In the genomic region with DNA sequence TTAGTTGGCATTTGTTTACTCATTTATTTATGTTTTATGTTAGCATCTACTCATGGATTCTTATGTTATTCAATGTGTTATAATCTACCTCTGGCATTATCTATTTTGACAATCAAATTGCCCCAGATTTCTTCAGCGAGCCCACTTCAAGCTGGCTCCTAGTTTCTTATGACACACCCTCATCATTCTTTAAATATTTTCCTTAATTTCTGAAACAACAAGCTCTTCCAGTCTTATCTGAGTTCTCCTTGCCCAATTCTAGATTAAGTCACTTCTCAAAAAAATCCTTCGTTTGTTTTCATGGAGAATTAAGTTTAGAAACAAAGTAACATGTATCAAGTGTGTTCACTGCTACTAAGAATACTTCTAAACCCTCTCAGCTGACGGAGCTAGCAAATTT, we compare ENCODE assay signal across 18 cellular contexts.
DNase-seq lines count a peak whose midpoint lies in the region; ATAC-seq and TF ChIP-seq lines count a peak whose summit lies in the region.
"Had no signal": no experiment of that assay in that cellular context is flagged by ENCODE, and none has a peak within 500 bp of the region (broad histone marks: within the 10 kb centered on the region; RNA-seq: fewer than 3 reads in every experiment).

No MANE protein-coding gene starts in this region.

- H3K27me3 Mint-ChIP-seq in Caco-2 (ENCODE audit: insufficient read depth, unreplicated experiment) (no peaks in the 10 kb centered on the region), glutamatergic neuron (ENCODE audit: unreplicated experiment) (peaks cover 2% of the 10 kb centered on the region), endothelial cell (ENCODE audit: unreplicated experiment) (no peaks in the 10 kb centered on the region)
- H3K27me3 Mint-ChIP-seq: CD4-positive, alpha-beta T cell had no signal

- intact Hi-C loops in Caco-2 (cut with micrococcal nuclease; ENCODE audit: unreplicated experiment) = loop anchor here (2.0 kb wide), 1 partner anchor 33 kb away; no protein-coding TSS in a partner anchor
- intact Hi-C loops in gastrocnemius medialis (cut with DNase I; ENCODE audit: low total_unique reads) = no loop called here

- no peak overlapping the region for H3K9ac ChIP-seq in adipocyte (ENCODE audit: low read length)
- H3K9ac ChIP-seq in smooth muscle cell (ENCODE audit: low read depth) = no peak overlapping the region
- H3K9ac ChIP-seq: GM23248 had no signal

- no peaks in the 10 kb centered on the region for H3K79me2 ChIP-seq in smooth muscle cell (ENCODE audit: low read depth)

- CTCF ChIA-PET in Caco-2 (lab: Charles Lee) = no interaction called here

- in situ Hi-C loops in gastrocnemius medialis (cut with MboI; ENCODE audit: low sequenced_read_pairs in 4 of 4) = no loop called here

- WGBS in smooth muscle cell (ENCODE audit: low lambda C conversion rate) = 75% methylated on average over 3 of the region's 3 CpGs

- H3K4me3 Mint-ChIP-seq in Caco-2 (ENCODE audit: unreplicated experiment) = peak overlapping the region; percentile 4
- H3K4me3 Mint-ChIP-seq in glutamatergic neuron (ENCODE audit: unreplicated experiment) = no peak overlapping the region
- no peak overlapping the region for H3K4me3 Mint-ChIP-seq in endothelial cell (ENCODE audit: unreplicated experiment)
- H3K4me3 Mint-ChIP-seq: CD4-positive, alpha-beta T cell had no signal

- H3F3A ChIP-seq in smooth muscle cell (ENCODE audit: low read depth) = no peaks in the 10 kb centered on the region

- no peak overlapping the region for H3K4me2 ChIP-seq in smooth muscle cell
- H3K4me2 ChIP-seq: A549 had no signal

- BruUV-seq in Caco-2 (replicated peaks; lab: Mats Ljungman, UMichigan) = no TSS peak

- DNase-seq in Caco-2 (no peak), adipocyte (ENCODE audit: low read depth) (peak; percentile 33), fibroblast of the aortic adventitia (ENCODE audit: low read depth) (peak; percentile 50), smooth muscle cell (lab: John Stamatoyannopoulos, UW; ENCODE audit: unreplicated experiment) (no peak), glutamatergic neuron (no peak), gastrocnemius medialis (no peak), endothelial cell (ENCODE audit: low spot score) (no peak)
- DNase-seq: AML-193; CD4-positive, alpha-beta T cell; DMS153; DMS79; GDM1; GM23248; HCEC 1CT had no signal

- H3K36me3 ChIP-seq in Caco-2 (ENCODE audit: control insufficient read depth, insufficient read depth, low read length) (no peaks in the 10 kb centered on the region), adipocyte (ENCODE audit: control insufficient read depth, insufficient read depth, low read length, severe bottlenecking) (no peaks in the 10 kb centered on the region), smooth muscle cell (ENCODE audit: low read depth) (no peaks in the 10 kb centered on the region), gastrocnemius medialis (no peaks in the 10 kb centered on the region)

- no peak for ATAC-seq in gastrocnemius medialis
- ATAC-seq: A549 had no signal

- H3K4me1 Mint-ChIP-seq in Caco-2 (ENCODE audit: low read depth, unreplicated experiment) (peaks cover 15% of the 10 kb centered on the region), glutamatergic neuron (ENCODE audit: low read depth, unreplicated experiment) (no peaks in the 10 kb centered on the region), endothelial cell (ENCODE audit: unreplicated experiment) (no peaks in the 10 kb centered on the region)

- H3K9me3 ChIP-seq in Caco-2 (no peaks in the 10 kb centered on the region), adipocyte (ENCODE audit: control insufficient read depth, low read length) (no peaks in the 10 kb centered on the region), smooth muscle cell (replicated peaks; ENCODE audit: low read depth) (no peaks in the 10 kb centered on the region), gastrocnemius medialis (no peaks in the 10 kb centered on the region)
- H3K9me3 ChIP-seq: A549 had no signal

- peak overlapping the region; percentile 50 for H3K27ac ChIP-seq in smooth muscle cell (ENCODE audit: low read depth)
- no peak overlapping the region for H3K27ac ChIP-seq in gastrocnemius medialis
- H3K27ac ChIP-seq: 22Rv1, A549, C4-2B, GM23248, HL-60 had no signal

- H3K4me1 ChIP-seq in Caco-2 (peaks cover 10% of the 10 kb centered on the region; the same call in 1 of the 2 replicates), adipocyte (ENCODE audit: control insufficient read depth, insufficient read depth, low read length) (no peaks in the 10 kb centered on the region), smooth muscle cell (ENCODE audit: low read depth) (no peaks in the 10 kb centered on the region), gastrocnemius medialis (no peaks in the 10 kb centered on the region)
- H3K4me1 ChIP-seq: A549 had no signal

- H3K4me3 ChIP-seq in Caco-2 (ENCODE audit: low read depth, low read length) (no peak overlapping the region), adipocyte (ENCODE audit: low read length) (no peak overlapping the region), fibroblast of the aortic adventitia (ENCODE audit: low read depth, low read length) (no peak overlapping the region), smooth muscle cell (no peak overlapping the region), gastrocnemius medialis (no peak overlapping the region)
- H3K4me3 ChIP-seq: A549, GM23248 had no signal

- H3K27me3 ChIP-seq in Caco-2 (replicated peaks; ENCODE audit: control insufficient read depth, insufficient read depth, low read length) (no peaks in the 10 kb centered on the region), adipocyte (replicated peaks; ENCODE audit: control insufficient read depth, insufficient read depth, low read length) (no peaks in the 10 kb centered on the region), smooth muscle cell (ENCODE audit: low read depth) (no peaks in the 10 kb centered on the region), gastrocnemius medialis (no peaks in the 10 kb centered on the region)

- H3K9me3 Mint-ChIP-seq in Caco-2 (ENCODE audit: unreplicated experiment) (no peaks in the 10 kb centered on the region), glutamatergic neuron (ENCODE audit: unreplicated experiment) (no peaks in the 10 kb centered on the region), endothelial cell (ENCODE audit: unreplicated experiment) (no peaks in the 10 kb centered on the region)
- H3K9me3 Mint-ChIP-seq: CD4-positive, alpha-beta T cell had no signal

- H2AFZ ChIP-seq in smooth muscle cell (ENCODE audit: low read depth) = no peak overlapping the region
- H2AFZ ChIP-seq: GM23248 had no signal

- POLR2A ChIA-PET in Caco-2 (lab: Charles Lee) = no interaction called here

- H4K20me1 ChIP-seq in smooth muscle cell (ENCODE audit: low read depth) = no peaks in the 10 kb centered on the region

- H3K36me3 Mint-ChIP-seq in Caco-2 (ENCODE audit: insufficient read depth, unreplicated experiment) = no peaks in the 10 kb centered on the region
- no peaks in the 10 kb centered on the region for H3K36me3 Mint-ChIP-seq in glutamatergic neuron (ENCODE audit: unreplicated experiment)
- no peaks in the 10 kb centered on the region for H3K36me3 Mint-ChIP-seq in endothelial cell (ENCODE audit: low read depth, unreplicated experiment)

- H3K27ac Mint-ChIP-seq in Caco-2 (ENCODE audit: unreplicated experiment) = no peak overlapping the region
- H3K27ac Mint-ChIP-seq in glutamatergic neuron (ENCODE audit: unreplicated experiment) = no peak overlapping the region
- H3K27ac Mint-ChIP-seq in endothelial cell (ENCODE audit: unreplicated experiment) = no peak overlapping the region
- H3K27ac Mint-ChIP-seq: CD4-positive, alpha-beta T cell had no signal

- no peak for TF ChIP-seq POLR2A in gastrocnemius medialis (IDR thresholded peaks at IDR 0.05)

- no peak for TF ChIP-seq CTCF in Caco-2 (IDR thresholded peaks at IDR 0.05; ENCODE audit: insufficient read depth in 1 of 2, low read depth in 1 of 2, low read length in 1 of 2, severe bottlenecking in 1 of 2, unreplicated experiment in 1 of 2)
- no peak for TF ChIP-seq CTCF in fibroblast of the aortic adventitia (IDR thresholded peaks at IDR 0.05; ENCODE audit: insufficient read depth, low read length)
- TF ChIP-seq CTCF in smooth muscle cell (IDR thresholded peaks at IDR 0.05; ENCODE audit: borderline replicate concordance, insufficient read depth, poor library complexity, severe bottlenecking) = no peak
- no peak for TF ChIP-seq CTCF in glutamatergic neuron (IDR thresholded peaks at IDR 0.05; ENCODE audit: partially characterized antibody, unreplicated experiment)
- no peak for TF ChIP-seq CTCF in gastrocnemius medialis (IDR thresholded peaks at IDR 0.05 in 4 of 5, conservative IDR thresholded peaks at IDR 0.05 in 1 of 5)
- no peak for TF ChIP-seq CTCF in endothelial cell (IDR thresholded peaks at IDR 0.05; ENCODE audit: unreplicated experiment)

Comparison
In these comparisons a context has a peak if more than half of its experiments do, and no peak if none do; other contexts are left out.
1. DNase-seq: peak in adipocyte (single experiment) and fibroblast of the aortic adventitia (single experiment); none in Caco-2 (0 of 2), smooth muscle cell (single experiment), glutamatergic neuron (single experiment), gastrocnemius medialis (0 of 2) and endothelial cell (single experiment).